Comparison of ENCODE assay signal across 10 cellular contexts in the genomic region with DNA sequence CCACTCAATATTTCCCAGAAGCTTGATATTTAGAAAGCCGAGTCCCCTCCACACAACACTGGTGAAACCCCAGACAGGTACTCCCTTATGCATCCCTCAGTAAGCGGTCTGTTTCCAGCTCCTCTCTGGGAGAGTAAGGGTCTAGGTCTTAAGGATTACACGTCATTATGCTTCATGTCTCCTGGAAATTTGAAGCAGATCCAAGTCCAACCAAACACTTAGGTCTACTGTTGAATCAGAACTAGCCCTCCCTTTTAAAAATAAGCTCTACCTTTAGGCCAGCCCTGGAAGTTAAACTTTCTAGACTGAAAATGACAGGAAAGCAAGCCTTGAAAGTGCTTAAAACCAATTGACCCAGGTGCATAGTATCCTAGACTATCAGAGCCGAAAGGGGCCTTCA. TPM values are rescaled to one million over a fixed set of nuclear protein-coding genes. Genes with fewer than 3 reads are reported as not detected.
A peak's percentile ranks its signal among the peaks of the same experiment; 100 is the strongest.
DNase-seq lines count a peak whose midpoint lies in the region; ATAC-seq and TF ChIP-seq lines count a peak whose summit lies in the region.
"Had no signal": no experiment of that assay in that cellular context is flagged by ENCODE, and none has a peak within 500 bp of the region (broad histone marks: within the 10 kb centered on the region; RNA-seq: fewer than 3 reads in every experiment).

No MANE protein-coding gene starts in this region.

- H3K27me3 Mint-ChIP-seq in activated naive CD4-positive, alpha-beta T cell treated with anti-CD3 and anti-CD28 coated beads, Interleukin-2, amount 10 ng/mL, durations not matched to agents 7 days and 5 days, result peaks cover 12% of the 10 kb centered on the region
- H3K27me3 Mint-ChIP-seq in type B pancreatic cell, result peaks cover 21% of the 10 kb centered on the region

- H3K4me3 Mint-ChIP-seq in activated naive CD4-positive, alpha-beta T cell treated with anti-CD3 and anti-CD28 coated beads, Interleukin-2, amount 10 ng/mL, durations not matched to agents 7 days and 5 days, result peak overlapping the region; percentile 78
- peak overlapping the region; percentile 90 for H3K4me3 Mint-ChIP-seq in type B pancreatic cell

- in situ Hi-C loops in mammary epithelial cell (cut with MboI; ENCODE audit: low sequenced_read_pairs in 2 of 2), result no loop called here

- no peaks in the 10 kb centered on the region for H4K20me1 ChIP-seq in mammary epithelial cell (ENCODE audit: insufficient read depth, low read length)

- no peak overlapping the region for H3K4me2 ChIP-seq in mammary epithelial cell (ENCODE audit: insufficient read depth, low read depth, low read length)

- no peak for DNase-seq in activated naive CD4-positive, alpha-beta T cell treated with anti-CD3 and anti-CD28 coated beads, Interleukin-2, amount 10 ng/mL, durations not matched to agents 7 days and 5 days
- DNase-seq in activated naive CD4-positive, alpha-beta T cell (lab: John Stamatoyannopoulos, UW), result no peak
- no peak for DNase-seq in mammary epithelial cell
- no peak for DNase-seq in type B pancreatic cell (ENCODE audit: extremely low spot score, unreplicated experiment)
- no peak for DNase-seq in DMS79 treated with DMSO at 0.1 percent for 48 hours (lab: John Stamatoyannopoulos, UW)
- DNase-seq: NCI-H1930 had no signal

- TF ChIP-seq CTCF in mammary epithelial cell (conservative IDR thresholded peaks at IDR 0.05 in 1 of 2, IDR thresholded peaks at IDR 0.05 in 1 of 2; ENCODE audit: extremely low read depth in 1 of 2, insufficient read depth in 1 of 2, low read depth in 1 of 2, low read length in 2 of 2), result no peak
- TF ChIP-seq CTCF in type B pancreatic cell (conservative IDR thresholded peaks at IDR 0.05), result no peak

- H3K9me3 ChIP-seq in mammary epithelial cell (replicated peaks; ENCODE audit: insufficient read depth, low read length), result no peaks in the 10 kb centered on the region
- no peaks in the 10 kb centered on the region for H3K9me3 ChIP-seq in muscle layer of colon (ENCODE audit: low read length)

- peak overlapping the region; percentile 47 for H3K27ac Mint-ChIP-seq in activated naive CD4-positive, alpha-beta T cell treated with anti-CD3 and anti-CD28 coated beads, Interleukin-2, amount 10 ng/mL, durations not matched to agents 7 days and 5 days
- peak overlapping the region; percentile 80 for H3K27ac Mint-ChIP-seq in type B pancreatic cell

- H3K27ac ChIP-seq in mammary epithelial cell (ENCODE audit: insufficient read depth, low read depth, low read length) (no peak overlapping the region), muscle layer of colon (ENCODE audit: low read depth, low read length) (peak overlapping the region; percentile 96)
- H3K27ac ChIP-seq: C4-2B had no signal

- dilution Hi-C loops in mammary epithelial cell (cut with HindIII; ENCODE audit: low sequenced_read_pairs), result loop anchor here (5.0 kb wide), 1 partner anchor 49 kb away; the partner anchor contains the start of gene ABHD1

- ATAC-seq in HG03280 (IDR thresholded peaks at IDR 0.05; ENCODE audit: unreplicated experiment), result no peak
- no peak for ATAC-seq in GM21786 (IDR thresholded peaks at IDR 0.05; ENCODE audit: unreplicated experiment)

- H3K79me2 ChIP-seq in mammary epithelial cell (ENCODE audit: insufficient read depth, low read length), result peaks cover 35% of the 10 kb centered on the region

- no peaks in the 10 kb centered on the region for H3K9me3 Mint-ChIP-seq in activated naive CD4-positive, alpha-beta T cell treated with anti-CD3 and anti-CD28 coated beads, Interleukin-2, amount 10 ng/mL, durations not matched to agents 7 days and 5 days
- H3K9me3 Mint-ChIP-seq in type B pancreatic cell, result no peaks in the 10 kb centered on the region

- CTCF ChIA-PET in activated naive CD4-positive, alpha-beta T cell treated with anti-CD3 and anti-CD28 coated beads, Interleukin-2, amount 10 ng/mL, durations not matched to agents 7 days and 5 days (lab: Charles Lee), result interaction anchor here (1.1 kb wide), 1 partner anchor 8 kb away, joined by 4 read pairs; no protein-coding TSS in a partner anchor
- CTCF ChIA-PET in mammary epithelial cell (lab: Charles Lee; ENCODE audit: low non-redundant PET), result no interaction called here

- no TSS peak for BruUV-seq in mammary epithelial cell (replicated peaks; lab: Mats Ljungman, UMichigan)

- peak overlapping the region; percentile 92 for H2AFZ ChIP-seq in mammary epithelial cell (ENCODE audit: low read depth, low read length)

- no peaks in the 10 kb centered on the region for H3K27me3 ChIP-seq in mammary epithelial cell (ENCODE audit: insufficient read depth, low read length)
- no peaks in the 10 kb centered on the region for H3K27me3 ChIP-seq in muscle layer of colon (ENCODE audit: control insufficient read depth in 1 of 2, insufficient read depth in 2 of 2, low read length in 2 of 2)

- H3K9ac ChIP-seq in mammary epithelial cell (ENCODE audit: insufficient read depth, low read length) (no peak overlapping the region), muscle layer of colon (ENCODE audit: low read length) (no peak overlapping the region)

- H3K36me3 Mint-ChIP-seq in activated naive CD4-positive, alpha-beta T cell treated with anti-CD3 and anti-CD28 coated beads, Interleukin-2, amount 10 ng/mL, durations not matched to agents 7 days and 5 days, result peaks cover 30% of the 10 kb centered on the region
- H3K36me3 Mint-ChIP-seq in type B pancreatic cell, result peaks cover 20% of the 10 kb centered on the region

- H3K4me3 ChIP-seq in mammary epithelial cell (replicated peaks in 1 of 3; ENCODE audit: insufficient read depth in 1 of 3, low read depth in 2 of 3, low read length in 3 of 3) (no peak overlapping the region), muscle layer of colon (ENCODE audit: low read depth in 1 of 2, low read length in 2 of 2) (peak overlapping the region in 1 of 2 donors; percentile 90)

- intact Hi-C loops in mammary epithelial cell (cut with micrococcal nuclease), result loop anchor here (5.0 kb wide), 1 partner anchor 101 kb away; the partner anchor contains the start of gene MAPRE3

- H3K4me1 ChIP-seq in mammary epithelial cell (ENCODE audit: insufficient read depth, low read length) (peaks cover 16% of the 10 kb centered on the region), muscle layer of colon (ENCODE audit: insufficient read depth, low read length) (peaks cover 74% of the 10 kb centered on the region)

- peaks cover 15% of the 10 kb centered on the region for H3K36me3 ChIP-seq in mammary epithelial cell (ENCODE audit: insufficient read depth, low read length)
- peaks cover 26% of the 10 kb centered on the region for H3K36me3 ChIP-seq in muscle layer of colon (ENCODE audit: insufficient read depth, low read length)

- 100% methylated on average over 4 of the region's 4 CpGs for WGBS in mammary epithelial cell (ENCODE audit: low coverage, missing lambda C conversion rate)

- peaks cover 78% of the 10 kb centered on the region for H3K4me1 Mint-ChIP-seq in activated naive CD4-positive, alpha-beta T cell treated with anti-CD3 and anti-CD28 coated beads, Interleukin-2, amount 10 ng/mL, durations not matched to agents 7 days and 5 days
- peaks cover 55% of the 10 kb centered on the region for H3K4me1 Mint-ChIP-seq in type B pancreatic cell (ENCODE audit: unreplicated experiment)

RNA-seq across cellular contexts. Expression of gene OST4, which starts 1.5 kb away (rescaled TPM):
- total RNA-seq in mammary epithelial cell, result 100 to 1,000 TPM; 121 to 313 TPM
- polyA plus RNA-seq in mammary epithelial cell, result 898 TPM
- 153 TPM for polyA minus RNA-seq in mammary epithelial cell
- total RNA-seq in type B pancreatic cell (ENCODE audit: low replicate concordance), result 298 and 401 TPM in 2 replicates

RNA-seq across cellular contexts. Expression of gene EMILIN1, which starts 5.5 kb away (rescaled TPM):
- total RNA-seq in mammary epithelial cell, result 1 to 10 TPM in 1 of 2 donors, under 1 TPM in 1; 0.80 to 1.5 TPM
- polyA plus RNA-seq in mammary epithelial cell, result 0.17 TPM
- not detected for polyA minus RNA-seq in mammary epithelial cell
- total RNA-seq in type B pancreatic cell (ENCODE audit: low replicate concordance), result 2.7 and 60.7 TPM in 2 replicates

RNA-seq across cellular contexts. Expression of gene KHK, which starts 13.6 kb away (rescaled TPM):
- 1 to 10 TPM in 1 of 2 donors, under 1 TPM in 1; 0.33 to 2.1 TPM for total RNA-seq in mammary epithelial cell
- polyA plus RNA-seq in mammary epithelial cell, result 1.6 TPM
- not detected for polyA minus RNA-seq in mammary epithelial cell
- 14.7 and 28.4 TPM in 2 replicates for total RNA-seq in type B pancreatic cell (ENCODE audit: low replicate concordance)

RNA-seq across cellular contexts. Expression of gene AGBL5, which starts 21.5 kb away (rescaled TPM):
- total RNA-seq in mammary epithelial cell, result 10 to 100 TPM; 24.2 to 42.7 TPM
- polyA plus RNA-seq in mammary epithelial cell, result 28.2 TPM
- 60.2 TPM for polyA minus RNA-seq in mammary epithelial cell
- total RNA-seq in type B pancreatic cell (ENCODE audit: low replicate concordance), result 24.3 and 57.3 TPM in 2 replicates

RNA-seq across cellular contexts. Expression of gene TMEM214, which starts 40.2 kb away (rescaled TPM):
- total RNA-seq in mammary epithelial cell, result 10 to 100 TPM; 27.3 to 90.7 TPM
- 84.8 TPM for polyA plus RNA-seq in mammary epithelial cell
- polyA minus RNA-seq in mammary epithelial cell, result 233 TPM
- 83.9 and 96.1 TPM in 2 replicates for total RNA-seq in type B pancreatic cell (ENCODE audit: low replicate concordance)
